ENCODE assay signal across 8 cellular contexts in genomic region chr7:114922151-114922651, GRCh38. TPM values are rescaled to one million over a fixed set of nuclear protein-coding genes. Genes with fewer than 3 reads are reported as not detected.
DNase-seq lines count a peak whose midpoint lies in the region; ATAC-seq and TF ChIP-seq lines count a peak whose summit lies in the region.

No MANE protein-coding gene starts in this region.

- TF ChIP-seq CTCF in astrocyte of the spinal cord (IDR thresholded peaks at IDR 0.05; ENCODE audit: low read depth, low read length): no peak

- H3K4me3 Mint-ChIP-seq in T-helper 17 cell: peak overlapping the region; percentile 99

- peak; percentile 81 for TF ChIP-seq POLR2A in GM19193 (IDR thresholded peaks at IDR 0.05; ENCODE audit: extremely low read depth, insufficient read depth, insufficient read length)

- no peak overlapping the region for H3K27ac Mint-ChIP-seq in T-helper 17 cell

- in situ Hi-C loops in astrocyte of the spinal cord (cut with HindIII; ENCODE audit: low sequenced_read_pairs): no loop called here

- no peaks in the 10 kb centered on the region for H3K27me3 Mint-ChIP-seq in T-helper 17 cell

- H3K9me3 ChIP-seq in T-helper 17 cell (ENCODE audit: control insufficient read depth, low read length, poor library complexity, severe bottlenecking): no peaks in the 10 kb centered on the region

- ATAC-seq in HG03354 (IDR thresholded peaks at IDR 0.05; ENCODE audit: poor library complexity, severe bottlenecking, unreplicated experiment) (peak; percentile 51), T-helper 17 cell (peak; percentile 63)

- H3K4me1 Mint-ChIP-seq in T-helper 17 cell: peaks cover 39% of the 10 kb centered on the region

- DNase-seq in AG20443 (ENCODE audit: low spot score) (peak; percentile 88), T-helper 17 cell (peak; percentile 42 to 59 (median 56)), astrocyte of the spinal cord (ENCODE audit: low read depth, low spot score) (peak; percentile 50), iPS-NIHi7 (ENCODE audit: extremely low spot score) (peak; percentile 71), SHP77 treated with DMSO at 0.1 percent for 48 hours (lab: John Stamatoyannopoulos, UW) (no peak)
- DNase-seq in stimulated activated CD4-positive, alpha-beta T cell treated with anti-CD3 and anti-CD28 coated beads, Interleukin-15, amount 100 ng/mL, for 24 hours: peak; percentile 83

- H3K4me3 ChIP-seq in astrocyte of the spinal cord (ENCODE audit: low read depth, low read length): peak overlapping the region; percentile 88

- peaks cover 3% of the 10 kb centered on the region for H3K36me3 Mint-ChIP-seq in T-helper 17 cell (ENCODE audit: low read depth)

RNA-seq across cellular contexts. Expression of gene MDFIC, which starts 0.3 kb away (rescaled TPM):
- total RNA-seq in T-helper 17 cell: 100 to 1,000 TPM in 1 of 2 donors, 10 to 100 TPM in 1; 90.2 to 109 TPM
